ENCODE assay signal across 2 cellular contexts in the genomic region with DNA sequence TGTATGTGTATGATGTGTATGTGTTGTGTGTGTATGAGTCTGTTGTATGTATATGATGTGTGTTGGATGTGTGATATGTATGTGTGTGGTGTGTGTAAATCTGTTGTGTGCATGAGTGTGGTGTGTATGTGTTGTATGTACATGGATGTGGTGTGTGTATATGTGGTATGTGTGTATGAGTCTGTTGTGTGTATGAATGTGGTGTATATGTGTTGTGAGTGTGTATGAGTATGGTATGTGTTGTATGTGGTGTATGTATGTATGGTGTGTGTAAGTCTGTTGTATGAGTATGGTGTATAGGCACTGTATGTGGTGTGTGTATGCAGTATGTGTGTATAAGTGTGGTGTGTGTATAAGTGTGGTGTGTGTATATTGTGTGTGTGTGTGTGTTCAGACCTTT.
TF ChIP-seq lines count a peak whose summit lies in the region.

No MANE protein-coding gene starts in this region.

TF ChIP-seq in HEK293T, 16 proteins besides CTCF, POLR2A, EP300 and RAD21:
- TF ChIP-seq TARDBP (IDR thresholded peaks at IDR 0.05) (0 out of 2 replicates have a peak, but pooled peaks have one; percentile 8), PKNOX1 (IDR thresholded peaks at IDR 0.05) (no peak)

TF ChIP-seq in K562, 482 proteins besides CTCF, POLR2A, EP300 and RAD21 (continued from another document):
- TF ChIP-seq BCOR (IDR thresholded peaks at IDR 0.05): 0 out of 2 replicates have a peak, but pooled peaks have one; percentile 26
- TF ChIP-seq TSC22D4 (tag; IDR thresholded peaks at IDR 0.05): 0 out of 2 replicates have a peak, but pooled peaks have one; percentile 83
- TF ChIP-seq NFRKB (IDR thresholded peaks at IDR 0.05; ENCODE audit: low read depth): 0 out of 2 replicates have a peak, but pooled peaks have one; percentile 41
- TF ChIP-seq MCM3 (IDR thresholded peaks at IDR 0.05): peak; percentile 76; the same call in 1 of the 2 replicates
- TF ChIP-seq ASH1L (IDR thresholded peaks at IDR 0.05; ENCODE audit: borderline replicate concordance, low read depth, partially characterized antibody): peak; percentile 36
- 0 out of 2 replicates have a peak, but pooled peaks have one; percentile 42 for TF ChIP-seq PHB2 (IDR thresholded peaks at IDR 0.05; ENCODE audit: low read depth)
- TF ChIP-seq CSDE1 (IDR thresholded peaks at IDR 0.05): 0 out of 4 replicates have a peak, but pooled peaks of 1 of the 2 experiments have one; percentile 73
- TF ChIP-seq NFIC (IDR thresholded peaks at IDR 0.05): no peak
- peak; percentile 70; the same call in 1 of the 2 replicates for TF ChIP-seq HDGF (IDR thresholded peaks at IDR 0.05)
- peak in 1 of 2 experiments; percentile 41; a peak in 1 of 4 replicates for TF ChIP-seq MLLT1 (IDR thresholded peaks at IDR 0.05)
- TF ChIP-seq NCOA4 (IDR thresholded peaks at IDR 0.05; ENCODE audit: partially characterized antibody): peak; percentile 70
- TF ChIP-seq MCM5 (IDR thresholded peaks at IDR 0.05; ENCODE audit: low read depth): 0 out of 2 replicates have a peak, but pooled peaks have one; percentile 52
- no peak for TF ChIP-seq SP2 (IDR thresholded peaks at IDR 0.05; ENCODE audit: extremely low read depth, low read depth, low read length, poor library complexity, severe bottlenecking)
- TF ChIP-seq, protein P1, sequence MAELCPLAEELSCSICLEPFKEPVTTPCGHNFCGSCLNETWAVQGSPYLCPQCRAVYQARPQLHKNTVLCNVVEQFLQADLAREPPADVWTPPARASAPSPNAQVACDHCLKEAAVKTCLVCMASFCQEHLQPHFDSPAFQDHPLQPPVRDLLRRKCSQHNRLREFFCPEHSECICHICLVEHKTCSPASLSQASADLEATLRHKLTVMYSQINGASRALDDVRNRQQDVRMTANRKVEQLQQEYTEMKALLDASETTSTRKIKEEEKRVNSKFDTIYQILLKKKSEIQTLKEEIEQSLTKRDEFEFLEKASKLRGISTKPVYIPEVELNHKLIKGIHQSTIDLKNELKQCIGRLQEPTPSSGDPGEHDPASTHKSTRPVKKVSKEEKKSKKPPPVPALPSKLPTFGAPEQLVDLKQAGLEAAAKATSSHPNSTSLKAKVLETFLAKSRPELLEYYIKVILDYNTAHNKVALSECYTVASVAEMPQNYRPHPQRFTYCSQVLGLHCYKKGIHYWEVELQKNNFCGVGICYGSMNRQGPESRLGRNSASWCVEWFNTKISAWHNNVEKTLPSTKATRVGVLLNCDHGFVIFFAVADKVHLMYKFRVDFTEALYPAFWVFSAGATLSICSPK (IDR thresholded peaks at IDR 0.05; ENCODE audit: borderline replicate concordance): peak; percentile 52; the same call in 1 of the 2 replicates
- 0 out of 2 replicates have a peak, but pooled peaks have one; percentile 81 for TF ChIP-seq THRAP3 (IDR thresholded peaks at IDR 0.05; ENCODE audit: borderline replicate concordance)
- TF ChIP-seq MYBL2 (IDR thresholded peaks at IDR 0.05; ENCODE audit: low read depth): peak; percentile 59; the same call in 1 of the 2 replicates
- no peak for TF ChIP-seq MYBL2 (CRISPR knock-in tag; IDR thresholded peaks at IDR 0.05; ENCODE audit: borderline replicate concordance)
- no peak for TF ChIP-seq TAF1 (IDR thresholded peaks at IDR 0.05; ENCODE audit: control insufficient read depth, extremely low read depth, insufficient read depth, low read length, severe bottlenecking)
- peak; percentile 32 for TF ChIP-seq PHF20 (IDR thresholded peaks at IDR 0.05; ENCODE audit: partially characterized antibody)
- no peak for TF ChIP-seq ZNF785 (CRISPR knock-in tag; IDR thresholded peaks at IDR 0.05)
- TF ChIP-seq LARP7 (IDR thresholded peaks at IDR 0.05): peak; percentile 94; the same call in 1 of the 2 replicates
- TF ChIP-seq HDAC1 (IDR thresholded peaks at IDR 0.05): peak in 1 of 2 experiments; percentile 56; a peak in 2 of 4 replicates
- peak; percentile 32 to 80; a peak in 1 of 4 replicates for TF ChIP-seq MCM7 (IDR thresholded peaks at IDR 0.05)
- TF ChIP-seq BRD9 (IDR thresholded peaks at IDR 0.05; ENCODE audit: low read depth, partially characterized antibody): no peak
- peak; percentile 10; the same call in 1 of the 2 replicates for TF ChIP-seq OTX1 (CRISPR knock-in tag; IDR thresholded peaks at IDR 0.05)
- TF ChIP-seq ZNF449 (CRISPR knock-in tag; IDR thresholded peaks at IDR 0.05): no peak
- TF ChIP-seq HLTF (IDR thresholded peaks at IDR 0.05): peak; percentile 72; the same call in 1 of the 2 replicates
